Comparison of ENCODE assay signal across 21 cellular contexts in the genomic region with DNA sequence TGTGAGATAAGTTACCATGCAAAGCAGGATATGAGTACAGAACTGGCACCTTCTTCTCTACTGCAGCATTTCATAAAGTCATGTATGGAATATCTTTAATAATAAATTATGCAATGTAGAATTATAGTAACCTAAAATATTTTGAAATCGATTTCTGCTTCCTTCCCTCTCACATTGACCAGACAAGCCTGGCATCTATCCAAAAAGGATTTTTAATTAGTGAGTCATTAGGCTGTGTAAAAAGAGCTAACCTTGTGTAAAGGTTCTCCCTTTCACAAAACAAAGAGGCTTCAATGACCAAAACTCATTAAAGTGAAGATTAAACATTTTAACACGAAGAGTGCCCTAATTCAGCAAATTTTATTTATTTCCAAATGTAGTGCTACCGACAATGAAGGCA. TPM values are rescaled to one million over a fixed set of nuclear protein-coding genes. Genes with fewer than 3 reads are reported as not detected.
A peak's percentile ranks its signal among the peaks of the same experiment; 100 is the strongest.
DNase-seq lines count a peak whose midpoint lies in the region; ATAC-seq and TF ChIP-seq lines count a peak whose summit lies in the region.
"Had no signal": no experiment of that assay in that cellular context is flagged by ENCODE, and none has a peak within 500 bp of the region (broad histone marks: within the 10 kb centered on the region; RNA-seq: fewer than 3 reads in every experiment).

No MANE protein-coding gene starts in this region.

- H3K4me1 ChIP-seq in RWPE2 (ENCODE audit: insufficient read depth, poor library complexity, severe bottlenecking), result peaks cover 6% of the 10 kb centered on the region
- H3K4me1 ChIP-seq: BLaER1 had no signal

- intact Hi-C loops in head of caudate nucleus (cut with DNase I), result no loop called here

- H3K36me3 ChIP-seq in RWPE2 (ENCODE audit: low read depth), result no peaks in the 10 kb centered on the region
- H3K36me3 ChIP-seq: BLaER1 had no signal

- H3K27me3 ChIP-seq in RWPE2 (ENCODE audit: insufficient read depth, poor library complexity, severe bottlenecking), result no peaks in the 10 kb centered on the region
- H3K27me3 ChIP-seq: BLaER1 had no signal

- H3K9me3 ChIP-seq in RWPE2 (ENCODE audit: severe bottlenecking), result no peaks in the 10 kb centered on the region
- H3K9me3 ChIP-seq: BLaER1 had no signal

- DNase-seq in NCI-H1105 treated with DMSO at 0.1 percent for 48 hours (lab: John Stamatoyannopoulos, UW) (peak; percentile 66), NCI-H1105 (lab: John Stamatoyannopoulos, UW) (no peak), M059J (ENCODE audit: low read depth) (peak; percentile 34), RWPE2 (ENCODE audit: low spot score) (no peak), fibroblast of villous mesenchyme (ENCODE audit: low read depth) (peak; percentile 6), head of caudate nucleus (no peak), GM13976 (ENCODE audit: low spot score) (no peak)
- DNase-seq: activated CD8-positive, alpha-beta T cell treated with anti-CD3 and anti-CD28 coated beads for 36 hours; activated naive CD4-positive, alpha-beta T cell treated with Interleukin-2 at 50 U/mL for 16 hours; effector memory CD4-positive, alpha-beta T cell; glutamatergic neuron; KBM-7; NCI-H1048; NCI-H526 treated with DMSO at 0.1 percent for 48 hours; nephron progenitor cell; stimulated activated CD4-positive, alpha-beta T cell treated with anti-CD3 and anti-CD28 coated beads, Interleukin-15, amount 100 ng/mL, for 24 hours; T-helper 9 cell had no signal

- TF ChIP-seq CTCF in RWPE2 (IDR thresholded peaks at IDR 0.05; ENCODE audit: poor library complexity, severe bottlenecking) (no peak), fibroblast of villous mesenchyme (IDR thresholded peaks at IDR 0.05; ENCODE audit: insufficient read depth, low read depth, low read length) (no peak), GM13976 (IDR thresholded peaks at IDR 0.05; ENCODE audit: borderline replicate concordance, control extremely low read depth, extremely low read depth, insufficient read depth, missing control alignments) (no peak)

- in situ Hi-C loops in GM13976 (cut with MboI; ENCODE audit: low sequenced_read_pairs, unreplicated experiment), result no loop called here

- ATAC-seq in RWPE2 (ENCODE audit: low read depth), result peak; percentile 41; the same call in 1 of the 3 replicates
- ATAC-seq in GM18868 (IDR thresholded peaks at IDR 0.05; ENCODE audit: unreplicated experiment), result no peak
- ATAC-seq: activated CD8-positive, alpha-beta T cell treated with anti-CD3 and anti-CD28 coated beads for 36 hours; left lobe of liver; sciatic nerve had no signal

- H3K27ac ChIP-seq in RWPE2 (ENCODE audit: poor library complexity, severe bottlenecking), result no peak overlapping the region
- H3K27ac ChIP-seq: BLaER1 had no signal

- H3K4me3 ChIP-seq in RWPE2 (ENCODE audit: severe bottlenecking) (no peak overlapping the region), fibroblast of villous mesenchyme (ENCODE audit: low read depth, low read length) (no peak overlapping the region)
- H3K4me3 ChIP-seq: BLaER1 had no signal

RNA-seq across cellular contexts. Expression of gene EXOC6, which starts 48.7 kb away (rescaled TPM):
- 9.1 and 12.6 TPM in 2 replicates for total RNA-seq in M059J (2014; rRNA removed; shearing (Covaris generic))
- total RNA-seq in fibroblast of villous mesenchyme, result 4.5 and 7.8 TPM in 2 replicates

Comparison
In these comparisons a context has a peak if more than half of its experiments do, and no peak if none do; other contexts are left out.
1. DNase-seq: peak in NCI-H1105 treated with DMSO at 0.1 percent for 48 hours (single experiment), M059J (single experiment) and fibroblast of villous mesenchyme (single experiment); none in NCI-H1105 (single experiment), RWPE2 (single experiment), head of caudate nucleus (0 of 42) and GM13976 (single experiment).